In genomic region chr3:45048244-45048643, GRCh38 we compare ENCODE assay signal across 14 cellular contexts. TPM values are rescaled to one million over a fixed set of nuclear protein-coding genes. Genes with fewer than 3 reads are reported as not detected.
"Had no signal": no experiment of that assay in that cellular context is flagged by ENCODE, and none has a peak within 500 bp of the region (broad histone marks: within the 10 kb centered on the region; RNA-seq: fewer than 3 reads in every experiment).

No MANE protein-coding gene starts in this region.

- H3K4me1 ChIP-seq: ascending aorta, right lobe of liver had no signal

- H3K4me3 ChIP-seq: ascending aorta, right lobe of liver had no signal

- H3K27ac ChIP-seq: ascending aorta, right lobe of liver had no signal

- H3K4me3 Mint-ChIP-seq: stimulated activated naive CD8-positive, alpha-beta T cell treated with anti-CD3 and anti-CD28 coated beads, Interleukin-15, amount 100 ng/mL, for 72 hours; type B pancreatic cell had no signal

- ATAC-seq: activated CD4-positive, CD25-positive, alpha-beta regulatory T cell treated with anti-CD3 and anti-CD28 coated beads, Interleukin-2, amount 50 U/mL, for 24 hours; right lobe of liver; stimulated activated naive CD8-positive, alpha-beta T cell treated with anti-CD3 and anti-CD28 coated beads, Interleukin-15, amount 100 ng/mL, for 72 hours had no signal

- H3K9me3 ChIP-seq: ascending aorta, right lobe of liver had no signal

- DNase-seq: activated CD4-positive, alpha-beta T cell treated with anti-CD3 and anti-CD28 coated beads, Interleukin-2, amount 50 U/mL, for 1 hour; activated naive CD4-positive, alpha-beta T cell treated with Interleukin-2 at 50 U/mL for 16 hours; activated T-cell treated with anti-CD3 and anti-CD28 coated beads for 4 hours; dermis blood vessel endothelial cell; glutamatergic neuron; hypothalamus; kidney glomerular epithelial cell; right lobe of liver; stimulated activated naive CD8-positive, alpha-beta T cell treated with anti-CD3 and anti-CD28 coated beads, Interleukin-15, amount 100 ng/mL, for 72 hours had no signal

- H3K36me3 Mint-ChIP-seq: type B pancreatic cell had no signal

- H3K4me1 Mint-ChIP-seq: stimulated activated naive CD8-positive, alpha-beta T cell treated with anti-CD3 and anti-CD28 coated beads, Interleukin-15, amount 100 ng/mL, for 72 hours had no signal

- H3K36me3 ChIP-seq: ascending aorta, right lobe of liver had no signal

- H3K27ac Mint-ChIP-seq: stimulated activated naive CD8-positive, alpha-beta T cell treated with anti-CD3 and anti-CD28 coated beads, Interleukin-15, amount 100 ng/mL, for 72 hours; type B pancreatic cell had no signal

- H3K9me3 Mint-ChIP-seq: stimulated activated naive CD8-positive, alpha-beta T cell treated with anti-CD3 and anti-CD28 coated beads, Interleukin-15, amount 100 ng/mL, for 72 hours; type B pancreatic cell had no signal

- H3K27me3 ChIP-seq: ascending aorta, right lobe of liver had no signal

RNA-seq across cellular contexts. Expression of gene CLEC3B, which starts 22.1 kb away (rescaled TPM):
- total RNA-seq: bronchial epithelial cell, epithelial cell of proximal tubule had no signal
